Comparison of ENCODE assay signal across 19 cellular contexts in genomic region chr10:60706146-60706545, GRCh38.
DNase-seq lines count a peak whose midpoint lies in the region; ATAC-seq and TF ChIP-seq lines count a peak whose summit lies in the region.
"Had no signal": no experiment of that assay in that cellular context is flagged by ENCODE, and none has a peak within 500 bp of the region (broad histone marks: within the 10 kb centered on the region; RNA-seq: fewer than 3 reads in every experiment).

No MANE protein-coding gene starts in this region.

- H3K4me3 ChIP-seq in Karpas-422 (ENCODE audit: low read length) (no peak overlapping the region), BE2C (ENCODE audit: low read depth, low read length) (no peak overlapping the region)
- H3K4me3 ChIP-seq: HAP-1, K562 had no signal

- 0 out of 2 replicates have a peak overlapping the region, but pooled peaks have one; percentile 43 for H2AFZ ChIP-seq in Karpas-422 (ENCODE audit: low read length)

- no peaks in the 10 kb centered on the region for H3K27me3 Mint-ChIP-seq in activated T-cell treated with anti-CD3 and anti-CD28 coated beads, Interleukin-2, amount 50 U/mL, for 72 hours (ENCODE audit: low read depth)
- H3K27me3 Mint-ChIP-seq in activated T-helper 17 cell treated with anti-CD3 and anti-CD28 coated beads, Interleukin-2, amount 50 U/mL, for 72 hours: no peaks in the 10 kb centered on the region
- no peaks in the 10 kb centered on the region for H3K27me3 Mint-ChIP-seq in activated naive CD4-positive, alpha-beta T cell treated with anti-CD3 and anti-CD28 coated beads, Interleukin-2, amount 10 ng/mL, durations not matched to agents 7 days and 5 days

- H3K9me3 Mint-ChIP-seq in activated T-cell treated with anti-CD3 and anti-CD28 coated beads, Interleukin-2, amount 50 U/mL, for 72 hours: peaks cover 0 to 3% of the 10 kb centered on the region in 2 donors
- H3K9me3 Mint-ChIP-seq in activated T-helper 17 cell treated with anti-CD3 and anti-CD28 coated beads, Interleukin-2, amount 50 U/mL, for 72 hours: peaks cover 3% of the 10 kb centered on the region
- peaks cover 9% of the 10 kb centered on the region for H3K9me3 Mint-ChIP-seq in activated naive CD4-positive, alpha-beta T cell treated with anti-CD3 and anti-CD28 coated beads, Interleukin-2, amount 10 ng/mL, durations not matched to agents 7 days and 5 days
- H3K9me3 Mint-ChIP-seq: CD8-positive, alpha-beta T cell had no signal

- ATAC-seq in activated T-cell treated with anti-CD3 and anti-CD28 coated beads, Interleukin-2, amount 50 U/mL, for 72 hours (replicated peaks in 1 of 2): no peak
- no peak for ATAC-seq in activated T-helper 17 cell treated with anti-CD3 and anti-CD28 coated beads, Interleukin-2, amount 50 U/mL, for 72 hours (replicated peaks)
- ATAC-seq: CD8-positive, alpha-beta T cell; K562 had no signal

- H3K36me3 ChIP-seq in Karpas-422 (ENCODE audit: insufficient read depth, low read length) (no peaks in the 10 kb centered on the region), BE2C (no peaks in the 10 kb centered on the region)
- H3K36me3 ChIP-seq: HAP-1 had no signal

- no peaks in the 10 kb centered on the region for H3K79me2 ChIP-seq in Karpas-422 (ENCODE audit: low read length)

- H3K4me1 ChIP-seq in Karpas-422 (ENCODE audit: low read length) (no peaks in the 10 kb centered on the region), BE2C (no peaks in the 10 kb centered on the region)

- H3K9me3 ChIP-seq in Karpas-422 (ENCODE audit: low read length): no peaks in the 10 kb centered on the region
- no peaks in the 10 kb centered on the region for H3K9me3 ChIP-seq in BE2C
- H3K9me3 ChIP-seq: HAP-1 had no signal

- no peak overlapping the region for H3K4me2 ChIP-seq in Karpas-422 (ENCODE audit: low read depth, low read length, poor library complexity, severe bottlenecking)

- H3K4me1 Mint-ChIP-seq in activated T-cell treated with anti-CD3 and anti-CD28 coated beads, Interleukin-2, amount 50 U/mL, for 72 hours (ENCODE audit: low read depth): peaks cover 53% of the 10 kb centered on the region
- H3K4me1 Mint-ChIP-seq in activated T-helper 17 cell treated with anti-CD3 and anti-CD28 coated beads, Interleukin-2, amount 50 U/mL, for 72 hours: peaks cover 28% of the 10 kb centered on the region
- peaks cover 42% of the 10 kb centered on the region for H3K4me1 Mint-ChIP-seq in activated naive CD4-positive, alpha-beta T cell treated with anti-CD3 and anti-CD28 coated beads, Interleukin-2, amount 10 ng/mL, durations not matched to agents 7 days and 5 days

- no peak overlapping the region for H3K4me3 Mint-ChIP-seq in activated T-cell treated with anti-CD3 and anti-CD28 coated beads, Interleukin-2, amount 50 U/mL, for 72 hours
- peak overlapping the region; percentile 5 for H3K4me3 Mint-ChIP-seq in activated T-helper 17 cell treated with anti-CD3 and anti-CD28 coated beads, Interleukin-2, amount 50 U/mL, for 72 hours
- H3K4me3 Mint-ChIP-seq in activated naive CD4-positive, alpha-beta T cell treated with anti-CD3 and anti-CD28 coated beads, Interleukin-2, amount 10 ng/mL, durations not matched to agents 7 days and 5 days: no peak overlapping the region
- H3K4me3 Mint-ChIP-seq: CD8-positive, alpha-beta T cell had no signal

- no peaks in the 10 kb centered on the region for H3K27me3 ChIP-seq in Karpas-422 (ENCODE audit: low read length)
- no peaks in the 10 kb centered on the region for H3K27me3 ChIP-seq in BE2C

- no peak for DNase-seq in activated T-cell treated with anti-CD3 and anti-CD28 coated beads, Interleukin-2, amount 50 U/mL, for 72 hours
- DNase-seq in activated T-cell treated with anti-CD3 and anti-CD28 coated beads for 4 hours: no peak
- DNase-seq in Karpas-422: no peak
- no peak for DNase-seq in activated CD4-positive, alpha-beta T cell treated with anti-CD3 and anti-CD28 coated beads for 1 hour
- no peak for DNase-seq in activated naive CD4-positive, alpha-beta T cell treated with anti-CD3 and anti-CD28 coated beads, Interleukin-2, amount 10 ng/mL, durations not matched to agents 7 days and 5 days
- DNase-seq in RPMI8226: no peak
- DNase-seq in BE2C: no peak
- DNase-seq: ACHN; C1 segment of cervical spinal cord; CD8-positive, alpha-beta T cell; COR-L47; DND-41; GDM1; GOT3 had no signal

- H3K9ac ChIP-seq in Karpas-422 (ENCODE audit: low read length): no peak overlapping the region

- H3K27ac Mint-ChIP-seq in activated T-cell treated with anti-CD3 and anti-CD28 coated beads, Interleukin-2, amount 50 U/mL, for 72 hours: peak overlapping the region; percentile 71
- no peak overlapping the region for H3K27ac Mint-ChIP-seq in activated T-helper 17 cell treated with anti-CD3 and anti-CD28 coated beads, Interleukin-2, amount 50 U/mL, for 72 hours
- no peak overlapping the region for H3K27ac Mint-ChIP-seq in activated naive CD4-positive, alpha-beta T cell treated with anti-CD3 and anti-CD28 coated beads, Interleukin-2, amount 10 ng/mL, durations not matched to agents 7 days and 5 days
- H3K27ac Mint-ChIP-seq: CD8-positive, alpha-beta T cell had no signal

- CTCF ChIA-PET in activated naive CD4-positive, alpha-beta T cell treated with anti-CD3 and anti-CD28 coated beads, Interleukin-2, amount 10 ng/mL, durations not matched to agents 7 days and 5 days (lab: Charles Lee): no interaction called here

- TF ChIP-seq CTCF in BE2C (IDR thresholded peaks at IDR 0.05; ENCODE audit: low read depth, low read length): no peak

- H3K36me3 Mint-ChIP-seq in activated T-cell treated with anti-CD3 and anti-CD28 coated beads, Interleukin-2, amount 50 U/mL, for 72 hours (ENCODE audit: insufficient read depth in 2 of 2): peaks cover 0 to 2% of the 10 kb centered on the region in 2 donors
- H3K36me3 Mint-ChIP-seq in activated T-helper 17 cell treated with anti-CD3 and anti-CD28 coated beads, Interleukin-2, amount 50 U/mL, for 72 hours (ENCODE audit: low read depth): peaks cover 3% of the 10 kb centered on the region
- peaks cover 27% of the 10 kb centered on the region for H3K36me3 Mint-ChIP-seq in activated naive CD4-positive, alpha-beta T cell treated with anti-CD3 and anti-CD28 coated beads, Interleukin-2, amount 10 ng/mL, durations not matched to agents 7 days and 5 days
- H3K36me3 Mint-ChIP-seq: CD8-positive, alpha-beta T cell had no signal

- no peaks in the 10 kb centered on the region for H3K9me2 ChIP-seq in Karpas-422 (replicated peaks; ENCODE audit: insufficient read depth, low read length)

- no peaks in the 10 kb centered on the region for H4K20me1 ChIP-seq in Karpas-422 (ENCODE audit: insufficient read depth, low read depth, low read length)

- H3K27ac ChIP-seq in Karpas-422 (ENCODE audit: low read length): no peak overlapping the region
- H3K27ac ChIP-seq: 22Rv1, HL-60 had no signal
